8 cellular contexts compared by ENCODE assay signal in genomic region chr3:12516873-12517272, GRCh38. TPM values are rescaled to one million over a fixed set of nuclear protein-coding genes. Genes with fewer than 3 reads are reported as not detected.
"Had no signal": no experiment of that assay in that cellular context is flagged by ENCODE, and none has a peak within 500 bp of the region (broad histone marks: within the 10 kb centered on the region; RNA-seq: fewer than 3 reads in every experiment).

No MANE protein-coding gene starts in this region.

- FAIRE-seq: H1, H54, HTR-8/SVneo, K562 had no signal

- H3K4me3 ChIP-seq: GM23338, K562 had no signal

- ATAC-seq: GM23338, K562 had no signal

- DNase-seq: H9, HCEC 1CT, IMR-90 had no signal

RNA-seq across cellular contexts. Expression of gene MKRN2OS, which starts 28.4 kb away (rescaled TPM):
- total RNA-seq: GM23338, IMR-90 had no signal
- polyA plus RNA-seq: IMR-90 had no signal
